In genomic region chr14:91614187-91614586, GRCh38 we compare ENCODE assay signal across 1 cellular context.
A peak's percentile ranks its signal among the peaks of the same experiment; 100 is the strongest.
TF ChIP-seq lines count a peak whose summit lies in the region.

No MANE protein-coding gene starts in this region.

TF ChIP-seq in K562, 482 proteins besides CTCF, POLR2A, EP300 and RAD21 (continued from another document):
- TF ChIP-seq ATF3 (IDR thresholded peaks at IDR 0.05) (peak; percentile 52; the same call in 1 of the 2 replicates), ATF3 (CRISPR knock-in tag; conservative IDR thresholded peaks at IDR 0.05) (no peak), ARID2 (IDR thresholded peaks at IDR 0.05) (no peak), CREB3 (tag; conservative IDR thresholded peaks at IDR 0.05; ENCODE audit: low read depth) (0 out of 2 replicates have a peak, but pooled peaks have one; percentile 8), DMBX1 (CRISPR knock-in tag; IDR thresholded peaks at IDR 0.05; ENCODE audit: borderline replicate concordance) (0 out of 2 replicates have a peak, but pooled peaks have one; percentile 46), HNRNPH1 (optimal IDR thresholded peaks at IDR 0.05; ENCODE audit: low read depth, low read length) (no peak), ZBTB2 (IDR thresholded peaks at IDR 0.05) (no peak), ZNF780A (CRISPR knock-in tag; IDR thresholded peaks at IDR 0.05) (no peak)
TF ChIP-seq in K562: peak in this region for 31.
